Comparison of ENCODE assay signal across 19 cellular contexts in genomic region chr3:152491922-152492321, GRCh38.
DNase-seq lines count a peak whose midpoint lies in the region; ATAC-seq and TF ChIP-seq lines count a peak whose summit lies in the region.
"Had no signal": no experiment of that assay in that cellular context is flagged by ENCODE, and none has a peak within 500 bp of the region (broad histone marks: within the 10 kb centered on the region; RNA-seq: fewer than 3 reads in every experiment).

No MANE protein-coding gene starts in this region.

- H3K27me3 ChIP-seq in mesenchymal stem cell (ENCODE audit: control insufficient read depth in 1 of 2, insufficient read depth in 1 of 2, low read length in 2 of 2): no peaks in the 10 kb centered on the region
- H3K27me3 ChIP-seq: adrenal gland, thyroid gland had no signal

- 100% methylated on average over 1 of the region's 2 CpGs for WGBS in mesenchymal stem cell

- H4K91ac ChIP-seq in mesenchymal stem cell (ENCODE audit: low read length): no peak overlapping the region

- H2AFZ ChIP-seq in mesenchymal stem cell (ENCODE audit: low read depth, low read length): no peak overlapping the region

- no peak overlapping the region for H2BK12ac ChIP-seq in mesenchymal stem cell (ENCODE audit: low read length in 2 of 2)

- no peak overlapping the region for H3K23ac ChIP-seq in mesenchymal stem cell (ENCODE audit: low read length in 2 of 2)

- H3K36me3 Mint-ChIP-seq in activated naive CD8-positive, alpha-beta T cell treated with anti-CD3 and anti-CD28 coated beads, Interleukin-2, amount 50 U/mL, for 24 hours (ENCODE audit: low read depth): peaks cover 1% of the 10 kb centered on the region
- no peaks in the 10 kb centered on the region for H3K36me3 Mint-ChIP-seq in activated naive CD8-positive, alpha-beta T cell treated with anti-CD3 and anti-CD28 coated beads for 36 hours

- H3K4me3 Mint-ChIP-seq in activated naive CD8-positive, alpha-beta T cell treated with anti-CD3 and anti-CD28 coated beads, Interleukin-2, amount 50 U/mL, for 24 hours: no peak overlapping the region
- H3K4me3 Mint-ChIP-seq in activated naive CD8-positive, alpha-beta T cell treated with anti-CD3 and anti-CD28 coated beads for 36 hours: no peak overlapping the region

- no peaks in the 10 kb centered on the region for H3K9me3 Mint-ChIP-seq in activated naive CD8-positive, alpha-beta T cell treated with anti-CD3 and anti-CD28 coated beads, Interleukin-2, amount 50 U/mL, for 24 hours
- no peaks in the 10 kb centered on the region for H3K9me3 Mint-ChIP-seq in activated naive CD8-positive, alpha-beta T cell treated with anti-CD3 and anti-CD28 coated beads for 36 hours

- no peak for TF ChIP-seq POLR2A in GM18505 (IDR thresholded peaks at IDR 0.05; ENCODE audit: borderline replicate concordance, extremely low read depth, insufficient read depth, insufficient read length)

- H2BK5ac ChIP-seq in mesenchymal stem cell (ENCODE audit: low read depth, low read length, poor library complexity, severe bottlenecking): no peak overlapping the region

- H3K4me3 ChIP-seq in mesenchymal stem cell (ENCODE audit: insufficient read depth in 1 of 2, low read depth in 1 of 2, low read length in 2 of 2): no peak overlapping the region
- H3K4me3 ChIP-seq: adrenal gland, skin epidermis, thyroid gland had no signal

- H3K4me1 Mint-ChIP-seq in activated naive CD8-positive, alpha-beta T cell treated with anti-CD3 and anti-CD28 coated beads, Interleukin-2, amount 50 U/mL, for 24 hours: peaks cover 3% of the 10 kb centered on the region
- no peaks in the 10 kb centered on the region for H3K4me1 Mint-ChIP-seq in activated naive CD8-positive, alpha-beta T cell treated with anti-CD3 and anti-CD28 coated beads for 36 hours

- H3K27me3 Mint-ChIP-seq in activated naive CD8-positive, alpha-beta T cell treated with anti-CD3 and anti-CD28 coated beads, Interleukin-2, amount 50 U/mL, for 24 hours: no peaks in the 10 kb centered on the region
- no peaks in the 10 kb centered on the region for H3K27me3 Mint-ChIP-seq in activated naive CD8-positive, alpha-beta T cell treated with anti-CD3 and anti-CD28 coated beads for 36 hours

- no peak overlapping the region for H4K8ac ChIP-seq in mesenchymal stem cell (ENCODE audit: low read length)

- H2BK120ac ChIP-seq in mesenchymal stem cell (ENCODE audit: low read depth, low read length): no peak overlapping the region

- H3K18ac ChIP-seq in mesenchymal stem cell (ENCODE audit: low read depth in 1 of 2, low read length in 2 of 2): no peak overlapping the region

- no peak overlapping the region for H3K9ac ChIP-seq in mesenchymal stem cell (ENCODE audit: low read length)

- H3K36me3 ChIP-seq in mesenchymal stem cell (ENCODE audit: control insufficient read depth in 1 of 2, insufficient read depth in 2 of 2, low read depth in 1 of 2, low read length in 2 of 2): no peaks in the 10 kb centered on the region
- H3K36me3 ChIP-seq: adrenal gland, thyroid gland had no signal

- H3K4me1 ChIP-seq in mesenchymal stem cell (ENCODE audit: control insufficient read depth, insufficient read depth, low read depth, low read length): no peaks in the 10 kb centered on the region
- H3K4me1 ChIP-seq: adrenal gland, thyroid gland had no signal

- no peak for DNase-seq in activated naive CD8-positive, alpha-beta T cell treated with anti-CD3 and anti-CD28 coated beads, Interleukin-2, amount 50 U/mL, for 24 hours
- DNase-seq in activated naive CD8-positive, alpha-beta T cell treated with anti-CD3 and anti-CD28 coated beads for 36 hours: no peak
- DNase-seq in NCI-H187 (lab: John Stamatoyannopoulos, UW) (no peak), mesenchymal stem cell (no peak), HCEC 1CT (no peak)
- DNase-seq: 8988T; adrenal gland; DMS53; effector memory CD4-positive, alpha-beta T cell; GOT3; hypothalamus; left colon; NCI-H1048; thyroid gland had no signal

- H3K4ac ChIP-seq in mesenchymal stem cell (ENCODE audit: low read depth in 1 of 2, low read length in 2 of 2): no peak overlapping the region

- H3K27ac Mint-ChIP-seq in activated naive CD8-positive, alpha-beta T cell treated with anti-CD3 and anti-CD28 coated beads, Interleukin-2, amount 50 U/mL, for 24 hours: no peak overlapping the region
- no peak overlapping the region for H3K27ac Mint-ChIP-seq in activated naive CD8-positive, alpha-beta T cell treated with anti-CD3 and anti-CD28 coated beads for 36 hours

- no peak overlapping the region for H3K14ac ChIP-seq in mesenchymal stem cell (ENCODE audit: low read length in 2 of 2)

- H2AK5ac ChIP-seq in mesenchymal stem cell (ENCODE audit: low read length, severe bottlenecking): no peak overlapping the region

- H3K4me2 ChIP-seq in mesenchymal stem cell (ENCODE audit: low read length, poor library complexity, severe bottlenecking): no peak overlapping the region

- ATAC-seq in activated naive CD8-positive, alpha-beta T cell treated with anti-CD3 and anti-CD28 coated beads, Interleukin-2, amount 50 U/mL, for 24 hours: peak; percentile 43
- ATAC-seq in HG02759 (IDR thresholded peaks at IDR 0.05; ENCODE audit: unreplicated experiment): peak; percentile 60
- ATAC-seq in HG03378 (IDR thresholded peaks at IDR 0.05; ENCODE audit: unreplicated experiment): peak; percentile 83
- no peak for ATAC-seq in GM18505 (IDR thresholded peaks at IDR 0.05; ENCODE audit: unreplicated experiment)
- ATAC-seq: left colon had no signal

- no peaks in the 10 kb centered on the region for H3K9me3 ChIP-seq in mesenchymal stem cell (ENCODE audit: control insufficient read depth, low read length)
- H3K9me3 ChIP-seq: adrenal gland, thyroid gland had no signal

- no peak overlapping the region for H3K27ac ChIP-seq in mesenchymal stem cell (ENCODE audit: low read length, poor library complexity, severe bottlenecking)
- H3K27ac ChIP-seq: adrenal gland, C4-2B, skin epidermis, thyroid gland had no signal

- no peak overlapping the region for H2BK15ac ChIP-seq in mesenchymal stem cell (ENCODE audit: low read depth, poor library complexity, severe bottlenecking)

- H3K79me1 ChIP-seq in mesenchymal stem cell (replicated peaks; ENCODE audit: low read length, poor library complexity, severe bottlenecking): no peaks in the 10 kb centered on the region
